ENCODE assay signal across 30 cellular contexts in genomic region chr11:110538154-110538553, GRCh38.
"Had no signal": no experiment of that assay in that cellular context is flagged by ENCODE, and none has a peak within 500 bp of the region (broad histone marks: within the 10 kb centered on the region; RNA-seq: fewer than 3 reads in every experiment).

No MANE protein-coding gene starts in this region.

- H3K36me3 ChIP-seq: adrenal gland, ascending aorta, brain microvascular endothelial cell, breast epithelium, cardiac muscle cell had no signal

- H3K4me1 ChIP-seq: adrenal gland, ascending aorta, body of pancreas, breast epithelium had no signal

- H3K27ac ChIP-seq: adrenal gland, ascending aorta, body of pancreas, brain microvascular endothelial cell, breast epithelium, cardiac muscle cell had no signal

- H3K27me3 ChIP-seq: adrenal gland, ascending aorta, body of pancreas, brain microvascular endothelial cell, breast epithelium, cardiac muscle cell had no signal

- H3K4me3 ChIP-seq: adrenal gland, ascending aorta, body of pancreas, breast epithelium, cardiac muscle cell had no signal

- DNase-seq: activated effector memory CD4-positive, alpha-beta T cell treated with anti-CD3 and anti-CD28 coated beads, Interleukin-2, amount 50 U/mL, for 16 hours; activated effector memory CD4-positive, alpha-beta T cell treated with Interleukin-2 at 50 U/mL for 16 hours; activated gamma-delta T cell; activated gamma-delta T cell treated with Interleukin-2 at 50 U/mL for 16 hours; activated naive CD4-positive, alpha-beta T cell; activated naive CD4-positive, alpha-beta T cell treated with anti-CD3 and anti-CD28 coated beads for 36 hours; activated naive CD4-positive, alpha-beta T cell treated with anti-CD3 and anti-CD28 coated beads, Interleukin-2, amount 10 ng/mL, durations not matched to agents 7 days and 5 days; activated naive CD4-positive, alpha-beta T cell treated with anti-CD3 and anti-CD28 coated beads, Interleukin-2, amount 50 U/mL, for 16 hours; activated naive CD4-positive, alpha-beta T cell treated with Interleukin-2 at 50 U/mL for 16 hours; activated naive CD8-positive, alpha-beta T cell treated with anti-CD3 and anti-CD28 coated beads for 36 hours; activated naive CD8-positive, alpha-beta T cell treated with anti-CD3 and anti-CD28 coated beads, Interleukin-2, amount 10 ng/mL, durations not matched to agents 7 days and 5 days; activated naive CD8-positive, alpha-beta T cell treated with anti-CD3 and anti-CD28 coated beads, Interleukin-2, amount 50 U/mL, for 24 hours; activated T-cell treated with anti-CD3 and anti-CD28 coated beads, Interleukin-2, amount 50 U/mL, for 4 hours; activated T-cell treated with anti-CD3 and anti-CD28 coated beads, Interleukin-2, amount 50 U/mL, for 48 hours; activated T-cell treated with anti-CD3 and anti-CD28 coated beads, Interleukin-2, amount 50 U/mL, for 72 hours; adrenal gland; amniotic stem cell; amygdala; anterior cingulate cortex; aorta; body of pancreas; brain microvascular endothelial cell; caudate nucleus; central memory CD4-positive, alpha-beta T cell; cerebellar nuclear complex had no signal

- ATAC-seq: activated naive CD4-positive, alpha-beta T cell treated with anti-CD3 and anti-CD28 coated beads, Interleukin-2, amount 50 U/mL, for 72 hours; activated naive CD8-positive, alpha-beta T cell treated with anti-CD3 and anti-CD28 coated beads, Interleukin-2, amount 50 U/mL, for 24 hours; activated T-cell treated with anti-CD3 and anti-CD28 coated beads, Interleukin-2, amount 50 U/mL, for 4 hours; activated T-cell treated with anti-CD3 and anti-CD28 coated beads, Interleukin-2, amount 50 U/mL, for 72 hours; activated T-helper 17 cell treated with anti-CD3 and anti-CD28 coated beads, Interleukin-2, amount 50 U/mL, for 72 hours; body of pancreas had no signal

- H3K9me3 ChIP-seq: adrenal gland, ascending aorta, body of pancreas, breast epithelium had no signal
